Comparison of ENCODE assay signal across 10 cellular contexts in the genomic region with DNA sequence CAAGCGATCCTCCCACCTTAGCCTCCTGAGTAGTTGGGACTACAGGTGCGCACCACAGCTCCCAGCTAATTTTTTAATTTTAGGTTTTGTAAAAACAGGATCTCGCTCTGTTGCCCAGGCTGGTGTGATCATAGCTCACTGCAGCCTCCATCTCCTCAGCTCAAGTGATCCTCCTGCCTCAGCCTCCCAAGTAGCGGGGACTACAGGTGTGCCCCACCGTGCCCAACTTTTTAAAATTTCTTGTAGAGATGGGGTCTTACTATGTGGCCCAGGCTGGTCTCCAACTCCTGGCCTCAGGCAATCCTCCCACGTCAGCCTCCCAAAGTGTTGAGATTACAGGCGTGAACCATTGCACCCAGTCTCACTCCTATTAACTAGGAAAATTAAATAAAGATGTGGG. TPM values are rescaled to one million over a fixed set of nuclear protein-coding genes. Genes with fewer than 3 reads are reported as not detected.
"Had no signal": no experiment of that assay in that cellular context is flagged by ENCODE, and none has a peak within 500 bp of the region (broad histone marks: within the 10 kb centered on the region; RNA-seq: fewer than 3 reads in every experiment).

No MANE protein-coding gene starts in this region.

- H3K4me3 Mint-ChIP-seq: HFFc6 had no signal

- H3K9me3 Mint-ChIP-seq: HFFc6 had no signal

- DNase-seq: GM23248, GOT3, H7, HFFc6, IMR-90, KBM-7 had no signal

- H3K9me3 ChIP-seq: HAP-1 had no signal

- H3K27ac Mint-ChIP-seq: HFFc6 had no signal

- H3K27ac ChIP-seq: GM23248, HL-60 had no signal

- H3K36me3 ChIP-seq: HAP-1 had no signal

- ATAC-seq: HCT116 had no signal

- H3K4me3 ChIP-seq: GM23248, HAP-1 had no signal

- H3K4me1 ChIP-seq: HAP-1 had no signal

RNA-seq across cellular contexts. Expression of a gene that starts 7.5 kb away (rescaled TPM):
- total RNA-seq: GM23248, HT1080 had no signal
